ENCODE assay signal across 1 cellular context in genomic region chr5:172770675-172771438, GRCh38.
A peak's percentile ranks its signal among the peaks of the same experiment; 100 is the strongest.
TF ChIP-seq lines count a peak whose summit lies in the region.

TSS of gene DUSP1 (minus strand) at chr5:172771195. CDS start at chr5:172770952, 243 bp downstream.

TF ChIP-seq in K562, 482 proteins besides CTCF, POLR2A, EP300 and RAD21 (continued from another document):
- TF ChIP-seq BCLAF1 (IDR thresholded peaks at IDR 0.05; ENCODE audit: borderline replicate concordance in 1 of 2, control insufficient read depth in 1 of 2, low read depth in 2 of 2, low read length in 1 of 2), result peak in 1 of 2 experiments; percentile 73; a peak in 2 of 4 replicates
- no peak for TF ChIP-seq CREBBP (IDR thresholded peaks at IDR 0.05; ENCODE audit: low read depth, low read length)
- peak; percentile 73; the same call in 1 of the 2 replicates for TF ChIP-seq CREB5 (CRISPR knock-in tag; IDR thresholded peaks at IDR 0.05)
